23 cellular contexts compared by ENCODE assay signal in the genomic region with DNA sequence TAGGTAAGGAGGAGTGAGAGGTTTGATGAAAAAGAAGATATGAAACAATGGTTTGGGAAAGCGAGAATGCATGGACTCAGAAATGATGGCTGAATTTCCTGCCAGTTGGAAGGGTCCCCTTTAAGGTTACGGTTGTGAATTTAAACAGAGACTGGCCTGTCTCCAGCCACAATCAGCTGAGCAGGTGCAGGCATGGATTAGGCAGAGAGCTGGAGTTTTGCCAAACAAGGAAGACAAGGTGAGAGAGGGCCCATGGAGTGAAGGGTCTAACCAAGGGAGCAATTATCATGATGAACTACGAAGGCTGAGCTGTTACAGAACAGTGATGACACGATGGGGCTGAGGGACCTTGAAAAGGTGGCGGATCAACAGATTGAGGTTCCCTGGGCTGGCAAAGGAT. TPM values are rescaled to one million over a fixed set of nuclear protein-coding genes. Genes with fewer than 3 reads are reported as not detected.
DNase-seq lines count a peak whose midpoint lies in the region; ATAC-seq and TF ChIP-seq lines count a peak whose summit lies in the region.
"Had no signal": no experiment of that assay in that cellular context is flagged by ENCODE, and none has a peak within 500 bp of the region (broad histone marks: within the 10 kb centered on the region; RNA-seq: fewer than 3 reads in every experiment).

No MANE protein-coding gene starts in this region.

- H3K36me3 ChIP-seq in psoas muscle (ENCODE audit: insufficient read depth in 1 of 2, low read depth in 1 of 2): no peaks in the 10 kb centered on the region
- no peaks in the 10 kb centered on the region for H3K36me3 ChIP-seq in smooth muscle cell (ENCODE audit: low read depth)
- H3K36me3 ChIP-seq: uterus had no signal

- H3K27ac ChIP-seq in psoas muscle: no peak overlapping the region
- H3K27ac ChIP-seq in smooth muscle cell (ENCODE audit: low read depth): no peak overlapping the region
- H3K27ac ChIP-seq: skin epidermis, uterus had no signal

- no peaks in the 10 kb centered on the region for H3F3A ChIP-seq in smooth muscle cell (ENCODE audit: low read depth)

- H3K4me2 ChIP-seq in smooth muscle cell: no peak overlapping the region

- H2AFZ ChIP-seq in smooth muscle cell (ENCODE audit: low read depth): no peak overlapping the region

- no peaks in the 10 kb centered on the region for H3K27me3 ChIP-seq in psoas muscle (ENCODE audit: insufficient read depth in 3 of 3, low read length in 2 of 3)
- H3K27me3 ChIP-seq in smooth muscle cell (ENCODE audit: low read depth): no peaks in the 10 kb centered on the region
- H3K27me3 ChIP-seq: uterus had no signal

- no peaks in the 10 kb centered on the region for H3K79me2 ChIP-seq in smooth muscle cell (ENCODE audit: low read depth)

- H3K9me3 ChIP-seq in psoas muscle (no peaks in the 10 kb centered on the region), smooth muscle cell (replicated peaks; ENCODE audit: low read depth) (no peaks in the 10 kb centered on the region)
- H3K9me3 ChIP-seq: uterus had no signal

- WGBS in psoas muscle, 3 donors: 74 to 78% (median 77%) methylated on average over 5 of the region's 5 CpGs
- 88% methylated on average over 5 of the region's 5 CpGs for WGBS in smooth muscle cell (ENCODE audit: low lambda C conversion rate)

- DNase-seq in COR-L47 (lab: John Stamatoyannopoulos, UW) (peak; percentile 85), NCI-H128 (lab: John Stamatoyannopoulos, UW; ENCODE audit: unreplicated experiment) (peak; percentile 70), NCI-H2171 treated with DMSO at 0.1 percent for 48 hours (lab: John Stamatoyannopoulos, UW) (peak; percentile 33), SHP77 (lab: John Stamatoyannopoulos, UW) (peak; percentile 14 to 41), psoas muscle (no peak), smooth muscle cell (lab: John Stamatoyannopoulos, UW; ENCODE audit: unreplicated experiment) (no peak), head of caudate nucleus (no peak)
- DNase-seq: activated CD8-positive, alpha-beta memory T cell treated with anti-CD3 and anti-CD28 coated beads for 24 hours; activated naive CD8-positive, alpha-beta T cell treated with anti-CD3 and anti-CD28 coated beads, Interleukin-2, amount 50 U/mL, for 24 hours; CD4-positive, alpha-beta T cell; KG1; kidney; mesendoderm; naive thymus-derived CD8-positive, alpha-beta T cell; SIG-M5; stimulated activated CD4-positive, alpha-beta T cell treated with anti-CD3 and anti-CD28 coated beads, Interleukin-4, amount 100 ng/mL, for 24 hours; uterus had no signal

- no peak for ATAC-seq in psoas muscle
- ATAC-seq in GM19351 (IDR thresholded peaks at IDR 0.05; ENCODE audit: unreplicated experiment): no peak
- ATAC-seq: activated naive CD8-positive, alpha-beta T cell treated with anti-CD3 and anti-CD28 coated beads, Interleukin-2, amount 50 U/mL, for 24 hours; naive thymus-derived CD8-positive, alpha-beta T cell had no signal

- H3K9ac ChIP-seq in smooth muscle cell (ENCODE audit: low read depth): no peak overlapping the region

- intact Hi-C loops in psoas muscle (cut with DNase I): no loop called here
- intact Hi-C loops in head of caudate nucleus (cut with DNase I): no loop called here

- no peaks in the 10 kb centered on the region for H3K4me1 ChIP-seq in psoas muscle
- no peaks in the 10 kb centered on the region for H3K4me1 ChIP-seq in smooth muscle cell (ENCODE audit: low read depth)
- H3K4me1 ChIP-seq: uterus had no signal

- H3K4me3 ChIP-seq in psoas muscle: no peak overlapping the region
- no peak overlapping the region for H3K4me3 ChIP-seq in smooth muscle cell
- H3K4me3 ChIP-seq: skin epidermis, uterus had no signal

- TF ChIP-seq CTCF in psoas muscle (IDR thresholded peaks at IDR 0.05) (no peak), smooth muscle cell (IDR thresholded peaks at IDR 0.05; ENCODE audit: borderline replicate concordance, insufficient read depth, poor library complexity, severe bottlenecking) (no peak)

- no peaks in the 10 kb centered on the region for H4K20me1 ChIP-seq in smooth muscle cell (ENCODE audit: low read depth)

RNA-seq across cellular contexts. Expression of gene LHX9, which starts 41.3 kb away (rescaled TPM):
- under 1 TPM; 0.09 to 0.27 (median 0.13) TPM for total RNA-seq in psoas muscle
- polyA plus RNA-seq in psoas muscle: under 1 TPM in 2 of 3 donors, not detected in 1; 0.04 TPM
- total RNA-seq in smooth muscle cell: not detected in 2 replicates
- not detected in 2 replicates for polyA plus RNA-seq in smooth muscle cell
- total RNA-seq: CD4-positive, alpha-beta T cell; endothelial cell of umbilical vein; fibroblast of villous mesenchyme; naive thymus-derived CD8-positive, alpha-beta T cell; progenitor cell of endocrine pancreas; T-helper 1 cell treated with Interleukin-12 subunit alpha and Interleukin-12 subunit beta and Interleukin-4 antibody, amounts not matched to agents 30 ng/mL and 1 ng/mL, for 36 hours had no signal
- polyA plus RNA-seq: endothelial cell of umbilical vein; naive thymus-derived CD8-positive, alpha-beta T cell had no signal

RNA-seq across cellular contexts. Expression of gene C1orf53, which starts 56.0 kb away (rescaled TPM):
- total RNA-seq in psoas muscle (1 to 10 TPM in 3 of 4 donors, under 1 TPM in 1; 0.84 to 3.9 (median 1.8) TPM), smooth muscle cell (3.1 and 5.7 TPM in 2 replicates)
- polyA plus RNA-seq in psoas muscle (1 to 10 TPM; 2.0 to 4.3 (median 2.5) TPM), smooth muscle cell (4.5 and 5.4 TPM in 2 replicates)
- total RNA-seq: CD4-positive, alpha-beta T cell; naive thymus-derived CD8-positive, alpha-beta T cell had no signal

Comparison
In these comparisons a context has a peak if more than half of its experiments do, and no peak if none do; other contexts are left out.
1. DNase-seq: peak in COR-L47 (single experiment), NCI-H128 (single experiment), NCI-H2171 treated with DMSO at 0.1 percent for 48 hours (single experiment) and SHP77 (2 of 2); none in psoas muscle (0 of 2), smooth muscle cell (single experiment) and head of caudate nucleus (0 of 42).